In genomic region chr2:112869258-112869842, GRCh38 we compare ENCODE assay signal across 10 cellular contexts. TPM values are rescaled to one million over a fixed set of nuclear protein-coding genes. Genes with fewer than 3 reads are reported as not detected.
DNase-seq lines count a peak whose midpoint lies in the region; ATAC-seq and TF ChIP-seq lines count a peak whose summit lies in the region.
"Had no signal": no experiment of that assay in that cellular context is flagged by ENCODE, and none has a peak within 500 bp of the region (broad histone marks: within the 10 kb centered on the region; RNA-seq: fewer than 3 reads in every experiment).

No MANE protein-coding gene starts in this region.

- no peak overlapping the region for H4K91ac ChIP-seq in IMR-90 (ENCODE audit: insufficient read depth, low read depth, low read length)

- H3K27me3 ChIP-seq in IMR-90 (ENCODE audit: control insufficient read depth, insufficient read depth, low read length) = no peaks in the 10 kb centered on the region
- H3K27me3 ChIP-seq: upper lobe of left lung had no signal

- POLR2A ChIA-PET in IMR-90 (lab: Charles Lee; ENCODE audit: unreplicated experiment) = no interaction called here
- POLR2A ChIA-PET in RWPE1 (lab: Yijun Ruan, JAX; ENCODE audit: low non-redundant PET) = no interaction called here

- TF ChIP-seq RAD21 in IMR-90 (IDR thresholded peaks at IDR 0.05; ENCODE audit: low read length) = no peak

- H2BK20ac ChIP-seq in IMR-90 (ENCODE audit: low read depth, low read length) = no peak overlapping the region

- CTCF ChIA-PET in IMR-90 (lab: Yijun Ruan, JAX) (interaction anchor here (0.7 kb wide), 1 partner anchor 1092 kb away, joined by 3 read pairs; no protein-coding TSS in a partner anchor), RWPE1 (lab: Yijun Ruan, JAX) (no interaction called here)

- dilution Hi-C loops in IMR-90 (cut with HindIII; ENCODE audit: low sequenced_read_pairs, unreplicated experiment) = no loop called here

- H2AK9ac ChIP-seq in IMR-90 (replicated peaks; ENCODE audit: low read depth, low read length, poor library complexity) = no peak overlapping the region

- no peaks in the 10 kb centered on the region for H3K36me3 ChIP-seq in IMR-90 (ENCODE audit: control insufficient read depth, insufficient read depth, low read length)
- H3K36me3 ChIP-seq: upper lobe of left lung had no signal

- no peak for TF ChIP-seq POLR2A in IMR-90 (IDR thresholded peaks at IDR 0.05; ENCODE audit: low read depth, low read length)

- H3K4me1 ChIP-seq in IMR-90 (ENCODE audit: control insufficient read depth, insufficient read depth, low read length) = no peaks in the 10 kb centered on the region; the same call in 1 of the 2 replicates

- TF ChIP-seq CTCF in AG09319 (IDR thresholded peaks at IDR 0.05; ENCODE audit: low read depth, low read length) = no peak
- no peak for TF ChIP-seq CTCF in IMR-90 (conservative IDR thresholded peaks at IDR 0.05; ENCODE audit: low read depth, low read length)
- no peak for TF ChIP-seq CTCF in RWPE1 (conservative IDR thresholded peaks at IDR 0.05; ENCODE audit: low read depth)
- TF ChIP-seq CTCF in fibroblast of the aortic adventitia (IDR thresholded peaks at IDR 0.05; ENCODE audit: insufficient read depth, low read length) = no peak

- in situ Hi-C loops in IMR-90 (cut with MboI; ENCODE audit: low sequenced_read_pairs) = no loop called here

- ATAC-seq in IMR-90 (ENCODE audit: low read depth) (no peak), GM18502 (IDR thresholded peaks at IDR 0.05; ENCODE audit: poor library complexity, unreplicated experiment) (no peak), HG02798 (IDR thresholded peaks at IDR 0.05; ENCODE audit: poor library complexity, unreplicated experiment) (no peak)

- H4K5ac ChIP-seq in IMR-90 (ENCODE audit: low read depth, low read length) = no peak overlapping the region

- H3K14ac ChIP-seq in IMR-90 (replicated peaks; ENCODE audit: low read depth, low read length) = peak overlapping the region; percentile 44; the same call in 1 of the 2 replicates

- H2BK15ac ChIP-seq in IMR-90 (ENCODE audit: low read depth, low read length) = no peak overlapping the region; the same call in 2 of the 3 replicates

- no TSS peak for BruUV-seq in IMR-90 (replicated peaks; lab: Mats Ljungman, UMichigan)

- H4K20me1 ChIP-seq in IMR-90 (ENCODE audit: insufficient read depth, low read length) = no peaks in the 10 kb centered on the region

- no peak overlapping the region for H3K56ac ChIP-seq in IMR-90 (ENCODE audit: extremely low read depth, insufficient read depth, low read length)

- intact Hi-C loops in IMR-90 (cut with micrococcal nuclease) = no loop called here

- no peak overlapping the region for H3K4ac ChIP-seq in IMR-90 (ENCODE audit: low read depth, low read length)

- no peak overlapping the region for H2AFZ ChIP-seq in IMR-90 (replicated peaks; ENCODE audit: low read length, poor library complexity)

- H3K9ac ChIP-seq in IMR-90 (ENCODE audit: low read depth, low read length) = no peak overlapping the region

- no CpG with 5 or more reads among the region's 7 CpGs for WGBS in IMR-90 (ENCODE audit: extremely low coverage in 2 of 2, insufficient read length in 1 of 2), 2 experiments

- DNase-seq in AG09319 (ENCODE audit: extremely low read depth, low read depth) (peak; percentile 60), IMR-90 (peak; percentile 43), RWPE1 (ENCODE audit: low spot score) (peak; percentile 79), fibroblast of the aortic adventitia (ENCODE audit: low read depth) (peak; percentile 94), germinal center (ENCODE audit: low spot score) (no peak)
- DNase-seq in stimulated activated CD8-positive, alpha-beta memory T cell treated with anti-CD3 and anti-CD28 coated beads, Interleukin-4, amount 100 ng/mL, for 48 hours = peak; percentile 41

- H3K9me3 ChIP-seq in IMR-90 (ENCODE audit: control insufficient read depth, insufficient read depth, low read length) = peaks cover 5% of the 10 kb centered on the region; the same call in 1 of the 2 replicates
- H3K9me3 ChIP-seq: upper lobe of left lung had no signal

- no peak overlapping the region for H3K4me2 ChIP-seq in IMR-90 (ENCODE audit: low read depth, low read length)

- H2BK5ac ChIP-seq in IMR-90 (ENCODE audit: low read depth, low read length, poor library complexity, severe bottlenecking) = no peak overlapping the region

- H4K8ac ChIP-seq in IMR-90 (ENCODE audit: low read depth in 2 of 2, low read length in 2 of 2) = no peak overlapping the region

- H2AK5ac ChIP-seq in IMR-90 (ENCODE audit: low read depth, low read length) = no peak overlapping the region

- no peak overlapping the region for H3K23ac ChIP-seq in IMR-90 (ENCODE audit: low read depth, low read length)

- H3K79me1 ChIP-seq in IMR-90 (ENCODE audit: low read depth in 1 of 2, low read length in 2 of 2) = no peaks in the 10 kb centered on the region

- no peak overlapping the region for H2BK120ac ChIP-seq in IMR-90 (ENCODE audit: low read depth, low read length)

- H3K4me3 ChIP-seq in IMR-90 (ENCODE audit: insufficient read depth, low read depth, low read length) (no peak overlapping the region), fibroblast of the aortic adventitia (ENCODE audit: low read depth, low read length) (no peak overlapping the region)
- H3K4me3 ChIP-seq: upper lobe of left lung had no signal

- H3K27ac ChIP-seq in IMR-90 (ENCODE audit: insufficient read depth, low read length) (no peak overlapping the region), RWPE1 (peak overlapping the region; percentile 93)
- H3K27ac ChIP-seq: upper lobe of left lung had no signal

- no peaks in the 10 kb centered on the region for H3K9me1 ChIP-seq in IMR-90 (ENCODE audit: insufficient read depth, low read length)

- H3K18ac ChIP-seq in IMR-90 (ENCODE audit: low read depth, low read length) = no peak overlapping the region

TF ChIP-seq in IMR-90, 13 proteins besides CTCF, POLR2A, EP300 and RAD21:
- TF ChIP-seq USF2 (IDR thresholded peaks at IDR 0.05; ENCODE audit: low read depth, low read length) = no peak
- no peak for TF ChIP-seq CHD1 (IDR thresholded peaks at IDR 0.05; ENCODE audit: low read depth, low read length)
- no peak for TF ChIP-seq MAFK (IDR thresholded peaks at IDR 0.05; ENCODE audit: low read depth, low read length)
- TF ChIP-seq FOS (IDR thresholded peaks at IDR 0.05; ENCODE audit: low read depth, low read length) = no peak
- TF ChIP-seq RFX5 (IDR thresholded peaks at IDR 0.05; ENCODE audit: low read depth, low read length) = no peak

RNA-seq across cellular contexts. Expression of gene IL1B, which starts 32.8 kb away (rescaled TPM):
- total RNA-seq in IMR-90 (2012; rRNA removed) = 3.0 and 3.6 TPM in 2 replicates
- polyA plus RNA-seq in IMR-90 (2012; rRNA removed) = 3.2 and 4.4 TPM in 2 replicates
- 5.7 and 5.9 TPM in 2 replicates for polyA plus RNA-seq in IMR-90 (2012; cell fraction: cytosol; rRNA removed)
- 5.4 and 17.9 TPM in 2 replicates for polyA plus RNA-seq in IMR-90 (2012; cell fraction: nucleus; rRNA removed; ENCODE audit: low replicate concordance)
- 2.4 TPM in 1 of 2 replicates, not detected in the other for total RNA-seq in fibroblast of the aortic adventitia (ENCODE audit: low replicate concordance)

RNA-seq across cellular contexts. Expression of gene IL37, which starts 41.6 kb away (rescaled TPM):
- not detected in 2 replicates for total RNA-seq in IMR-90 (2012; rRNA removed)
- 0.15 TPM in 1 of 2 replicates, not detected in the other for polyA plus RNA-seq in IMR-90 (2012; rRNA removed)
- not detected in 2 replicates for polyA plus RNA-seq in IMR-90 (2012; cell fraction: cytosol; rRNA removed)
- 0.21 and 0.85 TPM in 2 replicates for polyA plus RNA-seq in IMR-90 (2012; cell fraction: nucleus; rRNA removed; ENCODE audit: low replicate concordance)
- total RNA-seq in fibroblast of the aortic adventitia (ENCODE audit: low replicate concordance) = not detected in 2 replicates
- total RNA-seq: mononuclear cell had no signal
